ENCODE assay signal across 8 cellular contexts in the genomic region with DNA sequence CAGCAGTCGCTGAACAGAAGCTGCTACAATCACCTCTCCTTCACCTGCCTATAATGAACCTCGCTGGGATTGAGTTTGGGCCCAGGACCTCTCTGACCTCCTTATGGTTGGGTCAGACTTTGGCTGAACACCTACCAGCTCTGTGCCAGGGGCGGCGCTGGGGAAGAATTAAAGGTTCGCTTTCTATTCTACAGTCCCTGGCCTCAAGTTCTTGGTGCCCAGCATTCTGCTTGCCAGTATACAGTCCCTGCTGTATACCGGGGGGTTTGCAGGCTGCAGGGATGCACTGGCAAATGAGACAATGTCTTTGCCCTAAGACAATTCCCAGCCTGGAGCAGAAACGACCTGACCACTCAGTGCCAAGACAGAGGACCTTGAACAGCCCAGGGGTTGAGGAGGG. TPM values are rescaled to one million over a fixed set of nuclear protein-coding genes. Genes with fewer than 3 reads are reported as not detected.
DNase-seq lines count a peak whose midpoint lies in the region; ATAC-seq, FAIRE-seq and TF ChIP-seq lines count a peak whose summit lies in the region.

No MANE protein-coding gene starts in this region.

- peak overlapping the region; percentile 90 for H3K4me2 ChIP-seq in A549

- no peak for TF ChIP-seq EP300 in A549 (IDR thresholded peaks at IDR 0.05)

- no peak for FAIRE-seq in A549 (lab: Jason Lieb, UNC)

- CTCF ChIA-PET in A549 (lab: Yijun Ruan, JAX): interaction anchor here (0.9 to 1.7 kb wide), 3 partner anchors 10 to 56 kb away, joined by 3 read pairs; no protein-coding TSS in a partner anchor

- no peak; the same call in 1 of the 2 replicates for TF ChIP-seq POLR2A in A549 (IDR thresholded peaks at IDR 0.05; ENCODE audit: low read length)

- H3K27ac ChIP-seq in A549 (peak overlapping the region; percentile 76 to 91), mucosa of rectum (ENCODE audit: low read depth in 2 of 2, low read length in 2 of 2) (peak overlapping the region; percentile 73 to 88)

- WGBS in A549 (ENCODE audit: missing lambda C conversion rate): 65% methylated on average over 7 of the region's 7 CpGs

- H3K4me3 ChIP-seq in A549: peak overlapping the region; percentile 82
- peak overlapping the region; percentile 62 for H3K4me3 ChIP-seq in HFF-Myc (replicated peaks; ENCODE audit: low read depth, low read length)
- peak overlapping the region; percentile 56 for H3K4me3 ChIP-seq in astrocyte of the cerebellum (ENCODE audit: low read depth, low read length)
- peak overlapping the region; percentile 53 to 81 for H3K4me3 ChIP-seq in mucosa of rectum (ENCODE audit: low read length in 2 of 2)

- peak overlapping the region; percentile 69 to 85 for H3K9ac ChIP-seq in mucosa of rectum (ENCODE audit: low read depth in 1 of 2, low read length in 2 of 2)

- H3K9me3 ChIP-seq in A549 (no peaks in the 10 kb centered on the region), mucosa of rectum (ENCODE audit: control insufficient read depth in 2 of 2, low read length in 2 of 2) (no peaks in the 10 kb centered on the region)

- no peak for TF ChIP-seq CTCF in A549 (IDR thresholded peaks at IDR 0.05)
- TF ChIP-seq CTCF in HFF-Myc (IDR thresholded peaks at IDR 0.05; ENCODE audit: low read depth, low read length, missing control alignments): no peak
- no peak for TF ChIP-seq CTCF in astrocyte of the cerebellum (IDR thresholded peaks at IDR 0.05; ENCODE audit: low read depth, low read length, missing control alignments)

- TF ChIP-seq RAD21 in A549 (conservative IDR thresholded peaks at IDR 0.05 in 1 of 2, IDR thresholded peaks at IDR 0.05 in 1 of 2): no peak

- in situ Hi-C loops in astrocyte of the cerebellum (cut with HindIII; ENCODE audit: low sequenced_read_pairs) (no loop called here), KBM-7 (cut with MboI; ENCODE audit: low pct_unique_long_range_greater_than_20kb, low sequenced_read_pairs) (no loop called here)

- H3K36me3 ChIP-seq in mucosa of rectum (ENCODE audit: control insufficient read depth in 2 of 2, insufficient read depth in 2 of 2, low read length in 2 of 2): no peaks in the 10 kb centered on the region

- H3K4me1 ChIP-seq in A549: peaks cover 9% of the 10 kb centered on the region; the same call in 2 of the 3 replicates
- peaks cover 7 to 11% of the 10 kb centered on the region in 2 donors for H3K4me1 ChIP-seq in mucosa of rectum (ENCODE audit: control insufficient read depth in 2 of 2, insufficient read depth in 2 of 2, low read length in 2 of 2)

- DNase-seq in A549 (ENCODE audit: low read depth in 1 of 2, low spot score in 1 of 2) (no peak), HFF-Myc (ENCODE audit: extremely low read depth, low read depth) (no peak), astrocyte of the cerebellum (ENCODE audit: low read depth) (no peak), KBM-7 (no peak)

- H3K27me3 ChIP-seq in mucosa of rectum (ENCODE audit: control insufficient read depth in 2 of 2, insufficient read depth in 2 of 2, low read length in 2 of 2): no peaks in the 10 kb centered on the region

- ATAC-seq in A549 (peak; percentile 26 to 30; a peak in 3 of 6 replicates), GM19397 (IDR thresholded peaks at IDR 0.05; ENCODE audit: unreplicated experiment) (no peak), HG03520 (IDR thresholded peaks at IDR 0.05; ENCODE audit: unreplicated experiment) (no peak), HG02840 (IDR thresholded peaks at IDR 0.05; ENCODE audit: low FRiP score, unreplicated experiment) (no peak)

- POLR2A ChIA-PET in A549 (lab: Yijun Ruan, JAX): interaction anchor here (1.0 kb wide), 1 partner anchor 13 kb away, joined by 4 read pairs; no protein-coding TSS in a partner anchor

TF ChIP-seq in A549, 52 proteins besides CTCF, POLR2A, EP300 and RAD21:
- TF ChIP-seq MAZ (IDR thresholded peaks at IDR 0.05; ENCODE audit: borderline replicate concordance, low read depth, low read length) (no peak), BHLHE40 (IDR thresholded peaks at IDR 0.05; ENCODE audit: low read depth, low read length) (no peak), POLR2AphosphoS2 (conservative IDR thresholded peaks at IDR 0.05; ENCODE audit: low read length) (no peak), FOSL2 (IDR thresholded peaks at IDR 0.05) (no peak), FOSL2 (CRISPR knock-in tag; IDR thresholded peaks at IDR 0.05) (no peak), HOXA7 (CRISPR knock-in tag; IDR thresholded peaks at IDR 0.05) (no peak)
- TF ChIP-seq, protein P1, sequence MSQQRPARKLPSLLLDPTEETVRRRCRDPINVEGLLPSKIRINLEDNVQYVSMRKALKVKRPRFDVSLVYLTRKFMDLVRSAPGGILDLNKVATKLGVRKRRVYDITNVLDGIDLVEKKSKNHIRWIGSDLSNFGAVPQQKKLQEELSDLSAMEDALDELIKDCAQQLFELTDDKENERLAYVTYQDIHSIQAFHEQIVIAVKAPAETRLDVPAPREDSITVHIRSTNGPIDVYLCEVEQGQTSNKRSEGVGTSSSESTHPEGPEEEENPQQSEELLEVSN (IDR thresholded peaks at IDR 0.05; ENCODE audit: borderline replicate concordance, low read depth): no peak

RNA-seq across cellular contexts. Expression of a gene that starts 0.9 kb away (rescaled TPM):
- polyA plus RNA-seq in A549 (2011; rRNA removed): 22.9 and 34.0 TPM in 2 replicates
- 10.3 and 11.3 TPM in 2 replicates for polyA plus RNA-seq in A549 (2012; cell fraction: cytosol; rRNA removed)
- polyA plus RNA-seq in A549 (2012; cell fraction: nucleus; rRNA removed): 4.5 and 4.9 TPM in 2 replicates
- polyA plus RNA-seq in A549 (2017; fragmentation: RNase III; extraction: RNeasy Plus Mini Kit Qiagen cat#74134 plus additional on column Dnase treatment): 19.5 to 20.5 TPM (median 20.4 TPM) in 3 replicates
- polyA minus RNA-seq in A549 (2011; rRNA and poly(A)+ RNA removed): 12.8 and 15.9 TPM in 2 replicates

Comparison
In these comparisons a context has a peak if more than half of its experiments do, and no peak if none do; other contexts are left out.
1. ATAC-seq: peak in A549 (2 of 2); none in GM19397 (single experiment), HG03520 (single experiment) and HG02840 (single experiment).
2. Peak in every context shown above with its lines, with median percentiles within 50 percentile points of each other: H3K4me3 ChIP-seq.